In genomic region chr5:133996683-133997252, GRCh38 we compare ENCODE assay signal across 10 cellular contexts. TPM values are rescaled to one million over a fixed set of nuclear protein-coding genes. Genes with fewer than 3 reads are reported as not detected.
DNase-seq lines count a peak whose midpoint lies in the region; ATAC-seq, FAIRE-seq and TF ChIP-seq lines count a peak whose summit lies in the region.
"Had no signal": no experiment of that assay in that cellular context is flagged by ENCODE, and none has a peak within 500 bp of the region (broad histone marks: within the 10 kb centered on the region; RNA-seq: fewer than 3 reads in every experiment).

No MANE protein-coding gene starts in this region.

- peaks cover 12% of the 10 kb centered on the region for H3K9me1 ChIP-seq in keratinocyte (ENCODE audit: control insufficient read depth, extremely low read depth, insufficient read depth, low read length)

- DNase-seq in BE2C, result no peak
- DNase-seq in GM12891 (ENCODE audit: insufficient read length, low spot score), result no peak
- no peak for DNase-seq in keratinocyte (ENCODE audit: low read depth, low spot score)
- DNase-seq in left lobe of liver (ENCODE audit: low spot score), result no peak
- DNase-seq in NCI-H146 (lab: John Stamatoyannopoulos, UW), result no peak
- no peak for DNase-seq in DMS153 treated with DMSO at 0.1 percent for 48 hours (lab: John Stamatoyannopoulos, UW; ENCODE audit: unreplicated experiment)
- DNase-seq in DMS153 (lab: John Stamatoyannopoulos, UW), result no peak
- DNase-seq: esophagus squamous epithelium had no signal

- no peak overlapping the region for H2AFZ ChIP-seq in keratinocyte (ENCODE audit: control insufficient read depth, low read length)

- no peak for TF ChIP-seq POLR2A in GM12891 (IDR thresholded peaks at IDR 0.05; ENCODE audit: low read depth, low read length)

- H3K36me3 ChIP-seq in BE2C, result peaks cover 37% of the 10 kb centered on the region
- peaks cover 11 to 19% of the 10 kb centered on the region in 2 experiments for H3K36me3 ChIP-seq in keratinocyte (ENCODE audit: control insufficient read depth in 2 of 2, extremely low read depth in 1 of 2, insufficient read depth in 2 of 2, low read length in 2 of 2)

- ATAC-seq in left lobe of liver, result no peak

- FAIRE-seq in GM12891 (lab: Jason Lieb, UNC), result peak; percentile 45
- FAIRE-seq in keratinocyte (lab: Jason Lieb, UNC), result no peak

- no peak overlapping the region for H3K4me3 ChIP-seq in BE2C (ENCODE audit: low read depth, low read length)
- no peak overlapping the region for H3K4me3 ChIP-seq in keratinocyte (ENCODE audit: control insufficient read depth in 2 of 3, extremely low read depth in 1 of 3, insufficient read depth in 2 of 3, low read depth in 1 of 3, low read length in 3 of 3)
- H3K4me3 ChIP-seq: esophagus squamous epithelium, suprapubic skin had no signal

- peaks cover 97% of the 10 kb centered on the region for H3K79me2 ChIP-seq in keratinocyte (ENCODE audit: control insufficient read depth, insufficient read depth, low read length)

- H3K4me1 ChIP-seq in BE2C, result peaks cover 8% of the 10 kb centered on the region
- peaks cover 12% of the 10 kb centered on the region for H3K4me1 ChIP-seq in keratinocyte (ENCODE audit: control insufficient read depth, extremely low read depth, insufficient read depth, low read length)

- no peak overlapping the region for H3K27ac ChIP-seq in VCaP
- H3K27ac ChIP-seq in keratinocyte (ENCODE audit: control insufficient read depth, insufficient read depth, low read length), result no peak overlapping the region
- H3K27ac ChIP-seq: esophagus squamous epithelium, suprapubic skin had no signal

- TF ChIP-seq CTCF in BE2C (IDR thresholded peaks at IDR 0.05; ENCODE audit: low read depth, low read length) (peak; percentile 87), VCaP (conservative IDR thresholded peaks at IDR 0.05) (peak; percentile 49), keratinocyte (optimal IDR thresholded peaks at IDR 0.05 in 1 of 3, IDR thresholded peaks at IDR 0.05 in 1 of 3, conservative IDR thresholded peaks at IDR 0.05 in 1 of 3; ENCODE audit: extremely low read depth in 1 of 3, insufficient read depth in 2 of 3, low read length in 3 of 3) (peak; percentile 60 to 70 (median 61))

- no peak overlapping the region for H3K4me2 ChIP-seq in keratinocyte (ENCODE audit: control insufficient read depth, extremely low read depth, insufficient read depth, low read depth, low read length)

- dilution Hi-C loops in keratinocyte (cut with MboI; ENCODE audit: extremely low pct_ligation_motif_present, low sequenced_read_pairs), result no loop called here

- peaks cover 81% of the 10 kb centered on the region for H4K20me1 ChIP-seq in keratinocyte (ENCODE audit: control insufficient read depth, extremely low read depth, insufficient read depth, low read length)

- H3K27me3 ChIP-seq in BE2C (no peaks in the 10 kb centered on the region), keratinocyte (ENCODE audit: control insufficient read depth, extremely low read depth, insufficient read depth, low read length) (no peaks in the 10 kb centered on the region)
- H3K27me3 ChIP-seq: esophagus squamous epithelium, suprapubic skin had no signal

- no peak overlapping the region for H3K9ac ChIP-seq in keratinocyte (ENCODE audit: control insufficient read depth, extremely low read depth, insufficient read depth, low read length)

- H3K9me3 ChIP-seq in BE2C (no peaks in the 10 kb centered on the region), keratinocyte (ENCODE audit: control insufficient read depth, low read depth, low read length) (no peaks in the 10 kb centered on the region)
- H3K9me3 ChIP-seq: esophagus squamous epithelium, suprapubic skin had no signal

TF ChIP-seq in GM12891, 5 proteins besides CTCF, POLR2A, EP300 and RAD21:
- no peak for TF ChIP-seq POU2F2 (IDR thresholded peaks at IDR 0.05; ENCODE audit: low read depth, low read length)
- no peak for TF ChIP-seq PAX5 (IDR thresholded peaks at IDR 0.05; ENCODE audit: insufficient read depth, low read length, severe bottlenecking)
- TF ChIP-seq TAF1 (IDR thresholded peaks at IDR 0.05; ENCODE audit: low read depth, low read length), result no peak
- TF ChIP-seq POLR2AphosphoS5 (IDR thresholded peaks at IDR 0.05; ENCODE audit: low read depth, low read length), result no peak
- TF ChIP-seq SPI1 (IDR thresholded peaks at IDR 0.05; ENCODE audit: low read depth, low read length), result no peak

RNA-seq across cellular contexts. Expression of gene VDAC1, which starts 8.0 kb away (rescaled TPM):
- polyA plus RNA-seq in BE2C (2012; ENCODE audit: insufficient read depth, insufficient read length, low read depth), result 273 TPM
- polyA plus RNA-seq in GM12891 (2012; ENCODE audit: low read depth, missing spikeins), result 347 TPM
- polyA plus RNA-seq in keratinocyte, result 160 to 305 TPM (median 300 TPM) in 3 replicates
- 758 TPM for polyA plus RNA-seq in keratinocyte (2011; ENCODE audit: low read depth)
- polyA plus RNA-seq in keratinocyte (2011; cell fraction: cytosol; rRNA removed), result 354 and 468 TPM in 2 replicates
- 165 and 204 TPM in 2 replicates for polyA plus RNA-seq in keratinocyte (2011; cell fraction: nucleus; rRNA removed)
- 242 and 350 TPM in 2 replicates for polyA plus RNA-seq in keratinocyte (2012; ENCODE audit: low replicate concordance)
- 141 to 265 TPM (median 143 TPM) in 3 replicates for polyA minus RNA-seq in keratinocyte
- 178 TPM for polyA minus RNA-seq in keratinocyte (2011; cell fraction: cytosol; rRNA and poly(A)+ RNA removed)
- polyA minus RNA-seq in keratinocyte (2011; cell fraction: nucleus; rRNA and poly(A)+ RNA removed), result 44.3 and 78.7 TPM in 2 replicates
- total RNA-seq in left lobe of liver, result 91.2 TPM

RNA-seq across cellular contexts. Expression of gene C5orf15, which starts 28.3 kb away (rescaled TPM):
- 84.6 TPM for polyA plus RNA-seq in BE2C (2012; ENCODE audit: insufficient read depth, insufficient read length, low read depth)
- polyA plus RNA-seq in GM12891 (2012; ENCODE audit: low read depth, missing spikeins), result 22.4 TPM
- polyA plus RNA-seq in keratinocyte, result 62.7 to 86.9 TPM (median 72.0 TPM) in 3 replicates
- 13.4 TPM for polyA plus RNA-seq in keratinocyte (2011; ENCODE audit: low read depth)
- 31.6 and 45.0 TPM in 2 replicates for polyA plus RNA-seq in keratinocyte (2011; cell fraction: cytosol; rRNA removed)
- polyA plus RNA-seq in keratinocyte (2011; cell fraction: nucleus; rRNA removed), result 118 and 131 TPM in 2 replicates
- 21.7 and 43.0 TPM in 2 replicates for polyA plus RNA-seq in keratinocyte (2012; ENCODE audit: low replicate concordance)
- 19.2 to 41.8 TPM (median 38.2 TPM) in 3 replicates for polyA minus RNA-seq in keratinocyte
- 62.9 TPM for polyA minus RNA-seq in keratinocyte (2011; cell fraction: cytosol; rRNA and poly(A)+ RNA removed)
- 34.4 and 67.2 TPM in 2 replicates for polyA minus RNA-seq in keratinocyte (2011; cell fraction: nucleus; rRNA and poly(A)+ RNA removed)
- total RNA-seq in left lobe of liver, result 15.2 TPM
